ENCODE assay signal across 19 cellular contexts in the genomic region with DNA sequence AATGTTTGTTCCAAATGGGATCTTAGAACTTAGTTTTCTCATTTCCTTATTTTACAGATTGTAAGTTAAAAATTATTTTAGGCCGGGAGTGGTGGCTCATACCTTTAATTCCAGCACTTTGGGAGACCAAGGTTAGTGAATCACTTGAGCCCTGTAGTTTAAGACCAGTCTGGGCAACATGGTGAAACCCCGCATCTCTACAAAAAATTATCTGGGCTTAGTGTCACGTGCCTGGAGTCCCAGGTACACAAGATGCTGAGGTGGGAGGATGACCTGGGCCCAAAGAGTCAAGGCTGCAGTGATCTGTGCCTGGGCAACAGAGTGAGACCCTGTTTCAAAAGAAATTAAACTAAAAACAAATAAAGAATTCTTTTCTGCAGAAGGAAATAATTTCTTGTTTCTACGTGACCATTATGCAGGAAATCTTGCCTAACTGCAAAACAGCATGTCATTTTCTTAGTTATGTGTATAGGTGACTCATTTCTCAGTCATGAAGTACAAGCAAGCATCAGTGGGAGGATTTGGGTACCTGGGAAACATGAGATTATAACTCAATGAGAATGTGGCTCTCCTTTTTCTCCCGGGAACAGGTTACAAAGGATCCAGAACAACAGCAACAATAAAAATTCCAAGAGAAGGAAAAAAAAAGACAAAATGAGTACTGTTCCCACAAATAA.
DNase-seq lines count a peak whose midpoint lies in the region; ATAC-seq, FAIRE-seq and TF ChIP-seq lines count a peak whose summit lies in the region.
"Had no signal": no experiment of that assay in that cellular context is flagged by ENCODE, and none has a peak within 500 bp of the region (broad histone marks: within the 10 kb centered on the region; RNA-seq: fewer than 3 reads in every experiment).

No MANE protein-coding gene starts in this region.

- H3K4me3 ChIP-seq in breast epithelium: no peak overlapping the region
- no peak overlapping the region for H3K4me3 ChIP-seq in astrocyte (ENCODE audit: insufficient read depth, low read depth, low read length)
- H3K4me3 ChIP-seq: right atrium auricular region, upper lobe of right lung had no signal

- H3K36me3 ChIP-seq in breast epithelium: no peaks in the 10 kb centered on the region
- no peaks in the 10 kb centered on the region for H3K36me3 ChIP-seq in astrocyte (ENCODE audit: insufficient read depth, low read length)
- H3K36me3 ChIP-seq: brain microvascular endothelial cell, right atrium auricular region, upper lobe of right lung had no signal

- H3K36me3 Mint-ChIP-seq in MCF 10A (ENCODE audit: insufficient read depth, unreplicated experiment) (no peaks in the 10 kb centered on the region), astrocyte (ENCODE audit: low read depth, unreplicated experiment) (no peaks in the 10 kb centered on the region)
- H3K36me3 Mint-ChIP-seq: activated naive CD4-positive, alpha-beta T cell treated with anti-CD3 and anti-CD28 coated beads, Interleukin-2, amount 50 U/mL, for 24 hours had no signal

- H3K27ac Mint-ChIP-seq in MCF 10A (ENCODE audit: low read depth, unreplicated experiment) (peak overlapping the region; percentile 11), astrocyte (ENCODE audit: unreplicated experiment) (no peak overlapping the region)
- H3K27ac Mint-ChIP-seq: activated naive CD4-positive, alpha-beta T cell treated with anti-CD3 and anti-CD28 coated beads, Interleukin-2, amount 50 U/mL, for 24 hours; CD4-positive, alpha-beta T cell; stimulated activated naive CD8-positive, alpha-beta T cell treated with anti-CD3 and anti-CD28 coated beads, Interleukin-15, Interleukin-2, amounts not matched to agents 100 ng/mL and 50 ng/mL, for 24 hours had no signal

- H3K27me3 ChIP-seq in breast epithelium (no peaks in the 10 kb centered on the region), astrocyte (ENCODE audit: insufficient read depth, low read length) (no peaks in the 10 kb centered on the region)
- H3K27me3 ChIP-seq: brain microvascular endothelial cell, right atrium auricular region, upper lobe of right lung had no signal

- H2AFZ ChIP-seq in astrocyte (ENCODE audit: low read depth, low read length): peak overlapping the region; percentile 10

- H3K9me3 ChIP-seq in breast epithelium (no peaks in the 10 kb centered on the region), astrocyte (ENCODE audit: insufficient read depth, low read depth, low read length) (no peaks in the 10 kb centered on the region)
- H3K9me3 ChIP-seq: right atrium auricular region, upper lobe of right lung had no signal

- H3K4me1 Mint-ChIP-seq in MCF 10A (ENCODE audit: insufficient read depth, unreplicated experiment) (no peaks in the 10 kb centered on the region), astrocyte (ENCODE audit: low read depth, unreplicated experiment) (peaks cover 5% of the 10 kb centered on the region)
- H3K4me1 Mint-ChIP-seq: activated naive CD4-positive, alpha-beta T cell treated with anti-CD3 and anti-CD28 coated beads, Interleukin-2, amount 50 U/mL, for 24 hours had no signal

- peak; percentile 55 for DNase-seq in MCF 10A (ENCODE audit: unreplicated experiment)
- DNase-seq in breast epithelium (ENCODE audit: low spot score in 2 of 2): no peak
- DNase-seq in astrocyte (ENCODE audit: low read depth): peak; percentile 51
- peak; percentile 33 for DNase-seq in glomerular visceral epithelial cell (ENCODE audit: extremely low spot score)
- no peak for DNase-seq in NCI-H1436 treated with DMSO at 0.1 percent for 48 hours (lab: John Stamatoyannopoulos, UW)
- DNase-seq in T-helper 1 cell: no peak
- DNase-seq: activated CD4-positive, alpha-beta T cell treated with anti-CD3 and anti-CD28 coated beads, Interleukin-2, amount 50 U/mL, for 1 hour; brain microvascular endothelial cell; CD4-positive, alpha-beta T cell; hippocampal formation; left colon; NCI-H187 treated with DMSO at 0.1 percent for 48 hours; NCI-H524; upper lobe of right lung had no signal

- no peak overlapping the region for H3K4me3 Mint-ChIP-seq in MCF 10A (ENCODE audit: unreplicated experiment)
- no peak overlapping the region for H3K4me3 Mint-ChIP-seq in astrocyte (ENCODE audit: unreplicated experiment)
- H3K4me3 Mint-ChIP-seq: activated naive CD4-positive, alpha-beta T cell treated with anti-CD3 and anti-CD28 coated beads, Interleukin-2, amount 50 U/mL, for 24 hours; CD4-positive, alpha-beta T cell; stimulated activated naive CD8-positive, alpha-beta T cell treated with anti-CD3 and anti-CD28 coated beads, Interleukin-15, Interleukin-2, amounts not matched to agents 100 ng/mL and 50 ng/mL, for 24 hours had no signal

- CTCF ChIA-PET in MCF 10A (lab: Yijun Ruan, JAX): no interaction called here

- ATAC-seq in HG03280 (IDR thresholded peaks at IDR 0.05; ENCODE audit: unreplicated experiment) (no peak), GM19455 (IDR thresholded peaks at IDR 0.05; ENCODE audit: unreplicated experiment) (no peak)
- ATAC-seq: left colon, upper lobe of right lung had no signal

- H3K9ac ChIP-seq in astrocyte (ENCODE audit: low read length): no peak overlapping the region

- H3K4me1 ChIP-seq in breast epithelium (no peaks in the 10 kb centered on the region), astrocyte (ENCODE audit: insufficient read depth, low read length) (peaks cover 4% of the 10 kb centered on the region)
- H3K4me1 ChIP-seq: right atrium auricular region, upper lobe of right lung had no signal

- H3K9me3 Mint-ChIP-seq in MCF 10A (ENCODE audit: unreplicated experiment) (no peaks in the 10 kb centered on the region), astrocyte (ENCODE audit: unreplicated experiment) (no peaks in the 10 kb centered on the region)
- H3K9me3 Mint-ChIP-seq: activated naive CD4-positive, alpha-beta T cell treated with anti-CD3 and anti-CD28 coated beads, Interleukin-2, amount 50 U/mL, for 24 hours; CD4-positive, alpha-beta T cell; stimulated activated naive CD8-positive, alpha-beta T cell treated with anti-CD3 and anti-CD28 coated beads, Interleukin-15, Interleukin-2, amounts not matched to agents 100 ng/mL and 50 ng/mL, for 24 hours had no signal

- no peak for FAIRE-seq in astrocyte (lab: Jason Lieb, UNC)

- H3K79me2 ChIP-seq in astrocyte (ENCODE audit: insufficient read depth, low read length): no peaks in the 10 kb centered on the region

- POLR2A ChIA-PET in MCF 10A (lab: Yijun Ruan, JAX): no interaction called here

- no peak overlapping the region for H3K4me2 ChIP-seq in astrocyte (ENCODE audit: low read length)

- no TSS peak for BruUV-seq in MCF 10A (replicated peaks; lab: Mats Ljungman, UMichigan)

- H3K27ac ChIP-seq in breast epithelium: no peak overlapping the region
- H3K27ac ChIP-seq in astrocyte (ENCODE audit: low read depth, low read length): no peak overlapping the region
- H3K27ac ChIP-seq: brain microvascular endothelial cell, right atrium auricular region, upper lobe of right lung had no signal

- H4K20me1 ChIP-seq in astrocyte (ENCODE audit: insufficient read depth, low read length): no peaks in the 10 kb centered on the region

- TF ChIP-seq POLR2A in breast epithelium (IDR thresholded peaks at IDR 0.05): no peak

- TF ChIP-seq CTCF in MCF 10A (IDR thresholded peaks at IDR 0.05; ENCODE audit: unreplicated experiment) (no peak), breast epithelium (IDR thresholded peaks at IDR 0.05) (no peak), astrocyte (IDR thresholded peaks at IDR 0.05; ENCODE audit: insufficient read depth, low read depth, low read length) (no peak)

- H3K27me3 Mint-ChIP-seq in MCF 10A (ENCODE audit: insufficient read depth, unreplicated experiment) (no peaks in the 10 kb centered on the region), astrocyte (ENCODE audit: low read depth, unreplicated experiment) (no peaks in the 10 kb centered on the region)
- H3K27me3 Mint-ChIP-seq: activated naive CD4-positive, alpha-beta T cell treated with anti-CD3 and anti-CD28 coated beads, Interleukin-2, amount 50 U/mL, for 24 hours; CD4-positive, alpha-beta T cell; stimulated activated naive CD8-positive, alpha-beta T cell treated with anti-CD3 and anti-CD28 coated beads, Interleukin-15, Interleukin-2, amounts not matched to agents 100 ng/mL and 50 ng/mL, for 24 hours had no signal

- intact Hi-C loops in MCF 10A (cut with micrococcal nuclease): no loop called here
- intact Hi-C loops in breast epithelium (cut with DNase I; ENCODE audit: low total_unique reads): no loop called here

Comparison
In these comparisons a context has a peak if more than half of its experiments do, and no peak if none do; other contexts are left out.
1. DNase-seq: peak in MCF 10A (single experiment), astrocyte (single experiment) and glomerular visceral epithelial cell (single experiment); none in breast epithelium (0 of 2), NCI-H1436 treated with DMSO at 0.1 percent for 48 hours (single experiment) and T-helper 1 cell (0 of 5).